In the genomic region with DNA sequence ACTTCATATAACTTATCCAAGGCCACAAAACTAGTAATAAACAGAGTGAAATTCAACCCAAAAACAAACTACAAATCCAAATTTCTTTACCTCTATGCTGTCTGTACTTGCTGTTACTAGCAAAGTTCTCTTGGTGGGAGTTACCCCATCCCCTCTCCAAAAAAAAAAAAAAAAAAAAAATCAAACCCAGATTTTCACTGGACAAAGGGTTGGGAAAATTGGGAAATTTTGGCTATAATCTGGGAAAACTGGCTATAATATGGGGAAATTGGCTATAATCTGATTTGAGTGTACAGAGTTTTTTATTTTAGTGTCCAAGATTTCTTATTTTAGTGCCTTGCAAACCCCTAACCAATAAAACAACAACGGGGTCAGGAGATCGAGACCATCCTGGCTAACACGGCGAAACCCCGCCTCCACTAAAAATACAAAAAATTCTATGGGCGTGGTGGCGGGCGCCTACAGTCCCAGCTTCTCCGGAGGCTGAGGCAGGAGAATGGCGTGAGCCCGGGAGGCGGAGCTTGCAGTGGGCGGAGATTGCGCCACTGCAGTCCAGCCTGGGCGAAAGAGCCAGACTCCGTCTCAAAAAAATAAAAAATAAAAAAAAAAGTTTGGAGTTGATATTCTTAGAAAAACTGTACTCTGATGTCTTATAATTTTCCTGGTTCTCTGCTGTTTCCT, we compare ENCODE assay signal across 9 cellular contexts.
A peak's percentile ranks its signal among the peaks of the same experiment; 100 is the strongest.
DNase-seq lines count a peak whose midpoint lies in the region; ATAC-seq, FAIRE-seq and TF ChIP-seq lines count a peak whose summit lies in the region.
"Had no signal": no experiment of that assay in that cellular context is flagged by ENCODE, and none has a peak within 500 bp of the region (broad histone marks: within the 10 kb centered on the region; RNA-seq: fewer than 3 reads in every experiment).

No MANE protein-coding gene starts in this region.

- TF ChIP-seq CTCF in RWPE2 (IDR thresholded peaks at IDR 0.05; ENCODE audit: poor library complexity, severe bottlenecking) (no peak), fibroblast of villous mesenchyme (IDR thresholded peaks at IDR 0.05; ENCODE audit: insufficient read depth, low read depth, low read length) (no peak), BE2C (IDR thresholded peaks at IDR 0.05; ENCODE audit: low read depth, low read length) (no peak)

- no peaks in the 10 kb centered on the region for H3K36me3 ChIP-seq in ES-I3 (ENCODE audit: insufficient read depth, low read length)
- no peaks in the 10 kb centered on the region for H3K36me3 ChIP-seq in RWPE2 (ENCODE audit: low read depth)
- H3K36me3 ChIP-seq in skeletal muscle satellite cell (ENCODE audit: insufficient read depth, low read length): no peaks in the 10 kb centered on the region
- peaks cover 7% of the 10 kb centered on the region for H3K36me3 ChIP-seq in BE2C
- no peaks in the 10 kb centered on the region for H3K36me3 ChIP-seq in small intestine (ENCODE audit: control insufficient read depth in 2 of 2, insufficient read depth in 2 of 2, low read length in 2 of 2)

- no peak for DNase-seq in RWPE2 (ENCODE audit: low spot score)
- DNase-seq in fibroblast of villous mesenchyme (ENCODE audit: low read depth): peak; percentile 51
- no peak for DNase-seq in BE2C
- DNase-seq in small intestine: no peak
- DNase-seq: activated CD4-positive, CD25-positive, alpha-beta regulatory T cell had no signal

- no peak overlapping the region for H3K4me3 ChIP-seq in RWPE2 (ENCODE audit: severe bottlenecking)
- no peak overlapping the region for H3K4me3 ChIP-seq in fibroblast of villous mesenchyme (ENCODE audit: low read depth, low read length)
- no peak overlapping the region for H3K4me3 ChIP-seq in skeletal muscle satellite cell (ENCODE audit: low read length)
- no peak overlapping the region for H3K4me3 ChIP-seq in BE2C (ENCODE audit: low read depth, low read length)
- no peak overlapping the region for H3K4me3 ChIP-seq in small intestine (ENCODE audit: low read depth in 1 of 2, low read length in 2 of 2)

- peak overlapping the region; percentile 69 for H3K4me2 ChIP-seq in skeletal muscle satellite cell (ENCODE audit: low read length)

- H3K27ac ChIP-seq in RWPE2 (ENCODE audit: poor library complexity, severe bottlenecking) (peak overlapping the region; percentile 95), small intestine (ENCODE audit: low read depth in 1 of 2, low read length in 1 of 2) (no peak overlapping the region)

- H3K27me3 ChIP-seq in RWPE2 (ENCODE audit: insufficient read depth, poor library complexity, severe bottlenecking): no peaks in the 10 kb centered on the region
- H3K27me3 ChIP-seq in skeletal muscle satellite cell (ENCODE audit: control insufficient read depth, insufficient read depth, low read length): no peaks in the 10 kb centered on the region
- H3K27me3 ChIP-seq in BE2C: no peaks in the 10 kb centered on the region
- no peaks in the 10 kb centered on the region for H3K27me3 ChIP-seq in small intestine (ENCODE audit: control insufficient read depth in 2 of 2, insufficient read depth in 2 of 2, low read length in 2 of 2)

- FAIRE-seq in small intestine (lab: Jason Lieb, UNC): no peak

- peaks cover 29% of the 10 kb centered on the region for H3K4me1 ChIP-seq in ES-I3 (ENCODE audit: insufficient read depth, low read length)
- H3K4me1 ChIP-seq in RWPE2 (ENCODE audit: insufficient read depth, poor library complexity, severe bottlenecking): peaks cover 28% of the 10 kb centered on the region
- peaks cover 34% of the 10 kb centered on the region for H3K4me1 ChIP-seq in skeletal muscle satellite cell (ENCODE audit: control insufficient read depth, insufficient read depth, low read length)
- peaks cover 41% of the 10 kb centered on the region for H3K4me1 ChIP-seq in BE2C
- peaks cover 0 to 5% of the 10 kb centered on the region in 2 donors for H3K4me1 ChIP-seq in small intestine (ENCODE audit: control insufficient read depth in 2 of 2, insufficient read depth in 1 of 2, low read depth in 1 of 2, low read length in 1 of 2)

- no peaks in the 10 kb centered on the region for H3K9me3 ChIP-seq in ES-I3 (ENCODE audit: control insufficient read depth, insufficient read depth, low read length)
- no peaks in the 10 kb centered on the region for H3K9me3 ChIP-seq in RWPE2 (ENCODE audit: severe bottlenecking)
- no peaks in the 10 kb centered on the region for H3K9me3 ChIP-seq in skeletal muscle satellite cell (replicated peaks; ENCODE audit: low read length)
- H3K9me3 ChIP-seq in BE2C: no peaks in the 10 kb centered on the region
- no peaks in the 10 kb centered on the region for H3K9me3 ChIP-seq in small intestine (ENCODE audit: control insufficient read depth, low read depth)

- ATAC-seq in RWPE2 (ENCODE audit: low read depth) (no peak), HG03097 (IDR thresholded peaks at IDR 0.05; ENCODE audit: low FRiP score, unreplicated experiment) (no peak), HG03457 (IDR thresholded peaks at IDR 0.05; ENCODE audit: unreplicated experiment) (no peak)

- WGBS in small intestine, 3 donors: 91 to 94% (median 92%) methylated on average over 16 of the region's 16 CpGs

- H3K9ac ChIP-seq in ES-I3 (ENCODE audit: low read depth, low read length): peak overlapping the region; percentile 24; the same call in 1 of the 2 replicates
- H3K9ac ChIP-seq in skeletal muscle satellite cell (ENCODE audit: low read depth, low read length): no peak overlapping the region
